In genomic region chr17:79821331-79822095, GRCh38 we compare ENCODE assay signal across 1 cellular context.
TF ChIP-seq lines count a peak whose summit lies in the region.

No MANE protein-coding gene starts in this region.

TF ChIP-seq in HepG2, 621 proteins besides CTCF, POLR2A, EP300 and RAD21 (continued from another document and continues in another):
- TF ChIP-seq AFF4 (CRISPR knock-in tag; IDR thresholded peaks at IDR 0.05): no peak
- TF ChIP-seq MLXIP (CRISPR knock-in tag; IDR thresholded peaks at IDR 0.05; ENCODE audit: borderline replicate concordance): no peak
- TF ChIP-seq GTF3A (CRISPR knock-in tag; conservative IDR thresholded peaks at IDR 0.05): no peak
- no peak for TF ChIP-seq ZC3H4 (CRISPR knock-in tag; IDR thresholded peaks at IDR 0.05; ENCODE audit: borderline replicate concordance)
- TF ChIP-seq GATAD2A (CRISPR knock-in tag; IDR thresholded peaks at IDR 0.05): peak; percentile 100
- TF ChIP-seq TARDBP (CRISPR knock-in tag; IDR thresholded peaks at IDR 0.05): peak; percentile 92; the same call in 1 of the 2 replicates
- TF ChIP-seq MZF1 (CRISPR knock-in tag; IDR thresholded peaks at IDR 0.05; ENCODE audit: borderline replicate concordance): no peak
- TF ChIP-seq ZNF788 (CRISPR knock-in tag; IDR thresholded peaks at IDR 0.05; ENCODE audit: borderline replicate concordance): peak; percentile 58; the same call in 1 of the 2 replicates
- no peak for TF ChIP-seq ZNF780A (CRISPR knock-in tag; IDR thresholded peaks at IDR 0.05)
- TF ChIP-seq ZNF605 (CRISPR knock-in tag; IDR thresholded peaks at IDR 0.05): peak; percentile 78; the same call in 1 of the 2 replicates
- TF ChIP-seq ZNF207 (IDR thresholded peaks at IDR 0.05; ENCODE audit: borderline replicate concordance): no peak
- TF ChIP-seq ZNF577 (CRISPR knock-in tag; IDR thresholded peaks at IDR 0.05; ENCODE audit: borderline replicate concordance, low read depth): no peak
- TF ChIP-seq ZNF12 (CRISPR knock-in tag; IDR thresholded peaks at IDR 0.05): no peak
- no peak for TF ChIP-seq NFE2 (CRISPR knock-in tag; IDR thresholded peaks at IDR 0.05)
- TF ChIP-seq ZNF720 (CRISPR knock-in tag; IDR thresholded peaks at IDR 0.05): no peak
- no peak for TF ChIP-seq PRMT3 (CRISPR knock-in tag; IDR thresholded peaks at IDR 0.05; ENCODE audit: borderline replicate concordance, low read depth)
- no peak for TF ChIP-seq SCMH1 (CRISPR knock-in tag; IDR thresholded peaks at IDR 0.05; ENCODE audit: borderline replicate concordance)
- no peak; the same call in 1 of the 2 replicates for TF ChIP-seq ZNF646 (CRISPR knock-in tag; IDR thresholded peaks at IDR 0.05)
- TF ChIP-seq HMG20B (CRISPR knock-in tag; conservative IDR thresholded peaks at IDR 0.05): peak; percentile 81
- no peak for TF ChIP-seq MED8 (CRISPR knock-in tag; IDR thresholded peaks at IDR 0.05; ENCODE audit: insufficient replicate concordance)
- no peak for TF ChIP-seq POLR2AphosphoS2 (IDR thresholded peaks at IDR 0.05; ENCODE audit: low read depth, low read length)
- no peak for TF ChIP-seq CHCHD3 (CRISPR knock-in tag; IDR thresholded peaks at IDR 0.05)
- TF ChIP-seq ZNF615 (CRISPR knock-in tag; IDR thresholded peaks at IDR 0.05; ENCODE audit: borderline replicate concordance): no peak
- TF ChIP-seq KDM5A (IDR thresholded peaks at IDR 0.05; ENCODE audit: borderline replicate concordance, low read length): no peak
- TF ChIP-seq ZNF713 (CRISPR knock-in tag; IDR thresholded peaks at IDR 0.05): no peak
- TF ChIP-seq, protein P1, sequence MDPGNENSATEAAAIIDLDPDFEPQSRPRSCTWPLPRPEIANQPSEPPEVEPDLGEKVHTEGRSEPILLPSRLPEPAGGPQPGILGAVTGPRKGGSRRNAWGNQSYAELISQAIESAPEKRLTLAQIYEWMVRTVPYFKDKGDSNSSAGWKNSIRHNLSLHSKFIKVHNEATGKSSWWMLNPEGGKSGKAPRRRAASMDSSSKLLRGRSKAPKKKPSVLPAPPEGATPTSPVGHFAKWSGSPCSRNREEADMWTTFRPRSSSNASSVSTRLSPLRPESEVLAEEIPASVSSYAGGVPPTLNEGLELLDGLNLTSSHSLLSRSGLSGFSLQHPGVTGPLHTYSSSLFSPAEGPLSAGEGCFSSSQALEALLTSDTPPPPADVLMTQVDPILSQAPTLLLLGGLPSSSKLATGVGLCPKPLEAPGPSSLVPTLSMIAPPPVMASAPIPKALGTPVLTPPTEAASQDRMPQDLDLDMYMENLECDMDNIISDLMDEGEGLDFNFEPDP (CRISPR knock-in tag; conservative IDR thresholded peaks at IDR 0.05): 0 out of 2 replicates have a peak, but pooled peaks have one; percentile 84
- 0 out of 2 replicates have a peak, but pooled peaks have one; percentile 22 for TF ChIP-seq NFYB (CRISPR knock-in tag; IDR thresholded peaks at IDR 0.05)
- TF ChIP-seq SPEN (CRISPR knock-in tag; IDR thresholded peaks at IDR 0.05; ENCODE audit: low read depth): peak; percentile 73
- TF ChIP-seq ZBTB42 (CRISPR knock-in tag; IDR thresholded peaks at IDR 0.05): peak; percentile 95
- TF ChIP-seq SRSF9 (IDR thresholded peaks at IDR 0.05; ENCODE audit: borderline replicate concordance, insufficient read depth, low read depth, low read length, poor library complexity, severe bottlenecking): no peak
- TF ChIP-seq ESRRA (CRISPR knock-in tag; IDR thresholded peaks at IDR 0.05; ENCODE audit: low read depth): no peak; the same call in 1 of the 2 replicates
- no peak for TF ChIP-seq MTF2 (CRISPR knock-in tag; IDR thresholded peaks at IDR 0.05; ENCODE audit: borderline replicate concordance)
- no peak for TF ChIP-seq ZNF558 (CRISPR knock-in tag; IDR thresholded peaks at IDR 0.05; ENCODE audit: borderline replicate concordance)
- TF ChIP-seq NKX3-1 (CRISPR knock-in tag; IDR thresholded peaks at IDR 0.05): no peak; the same call in 1 of the 2 replicates
- TF ChIP-seq ARNTL (CRISPR knock-in tag; IDR thresholded peaks at IDR 0.05): no peak; the same call in 1 of the 2 replicates
- TF ChIP-seq AGO2 (optimal IDR thresholded peaks at IDR 0.05; ENCODE audit: low read depth, low read length): no peak
- TF ChIP-seq ZNF143 (CRISPR knock-in tag; IDR thresholded peaks at IDR 0.05): peak; percentile 62; the same call in 1 of the 2 replicates
- no peak for TF ChIP-seq ZNF44 (CRISPR knock-in tag; IDR thresholded peaks at IDR 0.05)
- TF ChIP-seq, protein P2, sequence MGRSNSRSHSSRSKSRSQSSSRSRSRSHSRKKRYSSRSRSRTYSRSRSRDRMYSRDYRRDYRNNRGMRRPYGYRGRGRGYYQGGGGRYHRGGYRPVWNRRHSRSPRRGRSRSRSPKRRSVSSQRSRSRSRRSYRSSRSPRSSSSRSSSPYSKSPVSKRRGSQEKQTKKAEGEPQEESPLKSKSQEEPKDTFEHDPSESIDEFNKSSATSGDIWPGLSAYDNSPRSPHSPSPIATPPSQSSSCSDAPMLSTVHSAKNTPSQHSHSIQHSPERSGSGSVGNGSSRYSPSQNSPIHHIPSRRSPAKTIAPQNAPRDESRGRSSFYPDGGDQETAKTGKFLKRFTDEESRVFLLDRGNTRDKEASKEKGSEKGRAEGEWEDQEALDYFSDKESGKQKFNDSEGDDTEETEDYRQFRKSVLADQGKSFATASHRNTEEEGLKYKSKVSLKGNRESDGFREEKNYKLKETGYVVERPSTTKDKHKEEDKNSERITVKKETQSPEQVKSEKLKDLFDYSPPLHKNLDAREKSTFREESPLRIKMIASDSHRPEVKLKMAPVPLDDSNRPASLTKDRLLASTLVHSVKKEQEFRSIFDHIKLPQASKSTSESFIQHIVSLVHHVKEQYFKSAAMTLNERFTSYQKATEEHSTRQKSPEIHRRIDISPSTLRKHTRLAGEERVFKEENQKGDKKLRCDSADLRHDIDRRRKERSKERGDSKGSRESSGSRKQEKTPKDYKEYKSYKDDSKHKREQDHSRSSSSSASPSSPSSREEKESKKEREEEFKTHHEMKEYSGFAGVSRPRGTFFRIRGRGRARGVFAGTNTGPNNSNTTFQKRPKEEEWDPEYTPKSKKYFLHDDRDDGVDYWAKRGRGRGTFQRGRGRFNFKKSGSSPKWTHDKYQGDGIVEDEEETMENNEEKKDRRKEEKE (IDR thresholded peaks at IDR 0.05): no peak
- TF ChIP-seq RARG (CRISPR knock-in tag; IDR thresholded peaks at IDR 0.05; ENCODE audit: low read depth): no peak
- TF ChIP-seq, protein P3, sequence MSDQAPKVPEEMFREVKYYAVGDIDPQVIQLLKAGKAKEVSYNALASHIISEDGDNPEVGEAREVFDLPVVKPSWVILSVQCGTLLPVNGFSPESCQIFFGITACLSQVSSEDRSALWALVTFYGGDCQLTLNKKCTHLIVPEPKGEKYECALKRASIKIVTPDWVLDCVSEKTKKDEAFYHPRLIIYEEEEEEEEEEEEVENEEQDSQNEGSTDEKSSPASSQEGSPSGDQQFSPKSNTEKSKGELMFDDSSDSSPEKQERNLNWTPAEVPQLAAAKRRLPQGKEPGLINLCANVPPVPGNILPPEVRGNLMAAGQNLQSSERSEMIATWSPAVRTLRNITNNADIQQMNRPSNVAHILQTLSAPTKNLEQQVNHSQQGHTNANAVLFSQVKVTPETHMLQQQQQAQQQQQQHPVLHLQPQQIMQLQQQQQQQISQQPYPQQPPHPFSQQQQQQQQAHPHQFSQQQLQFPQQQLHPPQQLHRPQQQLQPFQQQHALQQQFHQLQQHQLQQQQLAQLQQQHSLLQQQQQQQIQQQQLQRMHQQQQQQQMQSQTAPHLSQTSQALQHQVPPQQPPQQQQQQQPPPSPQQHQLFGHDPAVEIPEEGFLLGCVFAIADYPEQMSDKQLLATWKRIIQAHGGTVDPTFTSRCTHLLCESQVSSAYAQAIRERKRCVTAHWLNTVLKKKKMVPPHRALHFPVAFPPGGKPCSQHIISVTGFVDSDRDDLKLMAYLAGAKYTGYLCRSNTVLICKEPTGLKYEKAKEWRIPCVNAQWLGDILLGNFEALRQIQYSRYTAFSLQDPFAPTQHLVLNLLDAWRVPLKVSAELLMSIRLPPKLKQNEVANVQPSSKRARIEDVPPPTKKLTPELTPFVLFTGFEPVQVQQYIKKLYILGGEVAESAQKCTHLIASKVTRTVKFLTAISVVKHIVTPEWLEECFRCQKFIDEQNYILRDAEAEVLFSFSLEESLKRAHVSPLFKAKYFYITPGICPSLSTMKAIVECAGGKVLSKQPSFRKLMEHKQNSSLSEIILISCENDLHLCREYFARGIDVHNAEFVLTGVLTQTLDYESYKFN (CRISPR knock-in tag; conservative IDR thresholded peaks at IDR 0.05): peak; percentile 99
- TF ChIP-seq TBX2 (CRISPR knock-in tag; IDR thresholded peaks at IDR 0.05; ENCODE audit: borderline replicate concordance): peak; percentile 76; the same call in 1 of the 2 replicates
